ENCODE assay signal across 14 cellular contexts in genomic region chr9:89664010-89664409, GRCh38. TPM values are rescaled to one million over a fixed set of nuclear protein-coding genes. Genes with fewer than 3 reads are reported as not detected.
"Had no signal": no experiment of that assay in that cellular context is flagged by ENCODE, and none has a peak within 500 bp of the region (broad histone marks: within the 10 kb centered on the region; RNA-seq: fewer than 3 reads in every experiment).

No MANE protein-coding gene starts in this region.

- H3K9me3 ChIP-seq: heart right ventricle had no signal

- H3K27ac ChIP-seq: brain microvascular endothelial cell, epithelial cell of prostate had no signal

- H3K27me3 ChIP-seq: brain microvascular endothelial cell, heart right ventricle had no signal

- H3K36me3 ChIP-seq: brain microvascular endothelial cell, heart right ventricle had no signal

- H3K4me3 ChIP-seq: heart right ventricle had no signal

- DNase-seq: activated naive CD4-positive, alpha-beta T cell; activated naive CD8-positive, alpha-beta T cell treated with anti-CD3 and anti-CD28 coated beads, Interleukin-2, amount 10 ng/mL, durations not matched to agents 7 days and 5 days; activated T-cell treated with anti-CD3 and anti-CD28 coated beads for 4 hours; brain microvascular endothelial cell; dermis blood vessel endothelial cell; effector memory CD8-positive, alpha-beta T cell; heart right ventricle; naive thymus-derived CD4-positive, alpha-beta T cell; small intestine; stimulated activated CD4-positive, alpha-beta T cell treated with anti-CD3 and anti-CD28 coated beads, Interleukin-4, amount 100 ng/mL, for 4 hours; stimulated activated CD8-positive, alpha-beta memory T cell treated with anti-CD3 and anti-CD28 coated beads, Interleukin-4, amount 100 ng/mL, for 48 hours; stimulated activated naive CD4-positive, alpha-beta T cell treated with Interleukin-2 at 50 U/mL for 16 hours; SW 1271 had no signal

RNA-seq across cellular contexts. Expression of gene GADD45G, which starts 59.2 kb away (rescaled TPM):
- total RNA-seq: dermis blood vessel endothelial cell had no signal
